Comparison of ENCODE assay signal across 18 cellular contexts in the genomic region with DNA sequence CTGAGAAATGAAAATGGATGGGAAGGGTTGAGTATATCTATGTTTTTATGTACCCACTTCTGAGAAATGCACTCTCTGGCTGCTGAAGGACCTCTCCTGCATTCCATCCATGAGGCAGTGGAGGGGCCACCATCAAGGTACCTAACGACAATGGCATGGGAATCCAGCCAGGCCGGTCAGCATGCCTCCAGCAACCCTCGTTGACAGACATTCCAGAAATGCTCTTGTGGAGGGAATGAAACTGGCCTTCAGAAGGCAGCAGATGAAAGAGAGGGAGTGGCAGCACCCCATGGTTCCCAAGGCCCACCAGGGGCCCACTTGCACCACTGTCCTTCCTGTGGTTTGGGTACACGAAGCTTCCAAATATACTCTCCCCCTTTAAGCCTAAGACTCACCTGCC.
"Had no signal": no experiment of that assay in that cellular context is flagged by ENCODE, and none has a peak within 500 bp of the region (broad histone marks: within the 10 kb centered on the region; RNA-seq: fewer than 3 reads in every experiment).

No MANE protein-coding gene starts in this region.

- H3K4me3 ChIP-seq: heart left ventricle, left lung, pancreas, right lobe of liver, thoracic aorta, upper lobe of right lung had no signal

- ATAC-seq: activated T-helper 17 cell treated with anti-CD3 and anti-CD28 coated beads, Interleukin-2, amount 50 U/mL, for 72 hours; heart left ventricle; left lung; pancreas; right lobe of liver; stimulated activated naive B cell treated with anti-CD40 and anti-IgM and Interleukin-4, amounts not matched to agents 10 μg/mL and 1 μg/mL and 100 μg/mL, for 72 hours; upper lobe of right lung had no signal

- H3K4me1 ChIP-seq: left lung, pancreas, right lobe of liver, upper lobe of right lung had no signal

- H3K27ac ChIP-seq: left lung, pancreas, right lobe of liver, thoracic aorta, upper lobe of right lung, WERI-Rb-1 had no signal

- H3K9me3 ChIP-seq: left lung, pancreas, right lobe of liver, thoracic aorta, upper lobe of right lung had no signal

- H3K36me3 ChIP-seq: heart left ventricle, left lung, pancreas, right lobe of liver, thoracic aorta, upper lobe of right lung, WERI-Rb-1 had no signal

- H3K27me3 ChIP-seq: heart left ventricle, left lung, pancreas, right lobe of liver, upper lobe of right lung had no signal

- DNase-seq: activated CD4-positive, alpha-beta T cell treated with anti-CD3 and anti-CD28 coated beads for 1 hour; activated naive CD8-positive, alpha-beta T cell treated with anti-CD3 and anti-CD28 coated beads, Interleukin-2, amount 10 ng/mL, durations not matched to agents 7 days and 5 days; activated T-cell treated with anti-CD3 and anti-CD28 coated beads, Interleukin-2, amount 50 U/mL, for 24 hours; amniotic stem cell; cortex of kidney; heart left ventricle; left lung; nephron progenitor cell; pancreas; right lobe of liver; stimulated activated CD4-positive, alpha-beta T cell treated with anti-CD3 and anti-CD28 coated beads, Interleukin-2, amount 100 ng/mL, for 48 hours; stimulated activated CD8-positive, alpha-beta memory T cell treated with anti-CD3 and anti-CD28 coated beads, Interleukin-4, amount 100 ng/mL, for 48 hours; stimulated activated naive B cell treated with anti-CD40 and anti-IgM and Interleukin-4, amounts not matched to agents 10 μg/mL and 1 μg/mL and 100 μg/mL, for 72 hours; T-helper 1 cell; upper lobe of right lung; WERI-Rb-1 had no signal
